Comparison of ENCODE assay signal across 20 cellular contexts in genomic region chr17:27993161-27993695, GRCh38.
"Had no signal": no experiment of that assay in that cellular context is flagged by ENCODE, and none has a peak within 500 bp of the region (broad histone marks: within the 10 kb centered on the region; RNA-seq: fewer than 3 reads in every experiment).

No MANE protein-coding gene starts in this region.

- H3K4me3 ChIP-seq: coronary artery, heart left ventricle, transverse colon had no signal

- DNase-seq: activated CD4-positive, alpha-beta memory T cell treated with anti-CD3 and anti-CD28 coated beads, Interleukin-2, amount 10 ng/mL, durations not matched to agents 7 days and 5 days; activated CD4-positive, alpha-beta T cell treated with anti-CD3 and anti-CD28 coated beads for 48 hours; activated CD4-positive, CD25-positive, alpha-beta regulatory T cell; activated CD8-positive, alpha-beta memory T cell treated with anti-CD3 and anti-CD28 coated beads, Interleukin-2, amount 10 ng/mL, durations not matched to agents 7 days and 5 days; activated naive CD4-positive, alpha-beta T cell treated with Interleukin-2 at 50 U/mL for 16 hours; activated naive CD8-positive, alpha-beta T cell treated with anti-CD3 and anti-CD28 coated beads, Interleukin-2, amount 10 ng/mL, durations not matched to agents 7 days and 5 days; aorta; brain microvascular endothelial cell; erythroblast; heart left ventricle; immature natural killer cell; mesenchymal stem cell; natural killer cell; retina; stimulated activated CD8-positive, alpha-beta memory T cell treated with anti-CD3 and anti-CD28 coated beads, Interleukin-4, amount 100 ng/mL, for 48 hours; stimulated activated naive CD4-positive, alpha-beta T cell; T1000; transverse colon had no signal

- H3K27me3 ChIP-seq: brain microvascular endothelial cell, heart left ventricle, transverse colon had no signal

- H3K27ac ChIP-seq: brain microvascular endothelial cell, coronary artery, heart left ventricle, parathyroid adenoma, transverse colon had no signal
